10 cellular contexts compared by ENCODE assay signal in the genomic region with DNA sequence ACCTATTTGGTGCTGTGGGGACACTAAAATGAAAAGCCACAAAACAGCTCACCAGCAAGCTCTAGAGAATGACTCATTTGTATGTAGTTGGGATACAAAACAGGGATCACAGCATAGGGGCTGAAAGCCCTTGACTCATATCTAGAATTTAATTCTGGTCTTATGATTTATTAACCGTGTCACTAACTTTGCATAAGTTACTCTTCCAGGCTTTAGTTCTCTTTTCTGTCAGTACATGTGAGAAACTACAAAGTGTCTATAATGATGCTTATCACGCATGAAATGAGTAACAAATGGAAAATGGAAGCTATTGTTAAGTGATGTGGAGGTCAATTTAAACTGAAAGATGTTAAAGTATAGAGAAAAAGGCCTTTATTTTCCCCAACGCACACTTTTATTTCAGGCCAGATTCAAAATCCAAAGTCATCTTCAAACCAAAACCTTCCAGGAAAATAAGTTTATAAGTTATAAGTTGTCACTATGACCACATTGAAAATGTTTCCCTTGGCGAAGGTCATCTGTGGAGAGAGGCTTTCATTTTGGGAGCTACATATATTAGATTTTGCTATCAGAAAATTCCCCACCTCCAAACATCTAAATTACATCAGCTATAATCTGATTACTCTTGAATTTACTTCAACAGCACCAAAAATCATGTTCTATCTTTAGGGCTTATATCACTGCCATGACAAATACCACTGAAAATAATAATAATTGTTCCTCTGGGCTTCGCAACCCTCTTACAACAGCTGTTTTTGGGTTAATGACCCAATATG.
DNase-seq lines count a peak whose midpoint lies in the region; ATAC-seq, FAIRE-seq and TF ChIP-seq lines count a peak whose summit lies in the region.
"Had no signal": no experiment of that assay in that cellular context is flagged by ENCODE, and none has a peak within 500 bp of the region (broad histone marks: within the 10 kb centered on the region; RNA-seq: fewer than 3 reads in every experiment).

No MANE protein-coding gene starts in this region.

- FAIRE-seq in H54 (lab: Jason Lieb, UNC) = no peak

- ATAC-seq in GM18873 (IDR thresholded peaks at IDR 0.05; ENCODE audit: low FRiP score, unreplicated experiment) (peak; percentile 92), HG02571 (IDR thresholded peaks at IDR 0.05; ENCODE audit: unreplicated experiment) (peak; percentile 80), HG03558 (IDR thresholded peaks at IDR 0.05; ENCODE audit: extremely low read depth, unreplicated experiment) (peak; percentile 95)

- no peak for TF ChIP-seq POLR2A in H54 (IDR thresholded peaks at IDR 0.05; ENCODE audit: low read depth, low read length)

- DNase-seq in germinal center (ENCODE audit: low spot score) = peak; percentile 19
- DNase-seq in H54 (ENCODE audit: insufficient read length, low spot score) = no peak
- no peak for DNase-seq in NK-92 treated with Interleukin-12 subunit alpha and Interleukin-12 subunit beta, amount 100 ng/mL, for 24 hours (lab: John Stamatoyannopoulos, UW)
- no peak for DNase-seq in HPDE6-E6E7 (ENCODE audit: extremely low spot score)
- DNase-seq in stimulated activated naive CD4-positive, alpha-beta T cell treated with Interleukin-2 at 50 U/mL for 16 hours (lab: John Stamatoyannopoulos, UW) = no peak
- DNase-seq: activated naive CD8-positive, alpha-beta T cell treated with anti-CD3 and anti-CD28 coated beads, Interleukin-2, amount 10 ng/mL, durations not matched to agents 7 days and 5 days; GF-D8 had no signal
